Comparison of ENCODE assay signal across 14 cellular contexts in genomic region chr3:55885721-55886120, GRCh38.
DNase-seq lines count a peak whose midpoint lies in the region; ATAC-seq and TF ChIP-seq lines count a peak whose summit lies in the region.
"Had no signal": no experiment of that assay in that cellular context is flagged by ENCODE, and none has a peak within 500 bp of the region (broad histone marks: within the 10 kb centered on the region; RNA-seq: fewer than 3 reads in every experiment).

No MANE protein-coding gene starts in this region.

- H3K27me3 ChIP-seq in foreskin keratinocyte: no peaks in the 10 kb centered on the region
- H3K27me3 ChIP-seq: testis had no signal

- DNase-seq in A172 (ENCODE audit: low spot score) (peak; percentile 91), HS-5 (ENCODE audit: low read depth) (peak; percentile 45), foreskin keratinocyte (peak; percentile 69 to 86), HUDEP-2 (lab: John Stamatoyannopoulos, UW; ENCODE audit: unreplicated experiment in 76 of 76) (no peak)
- DNase-seq in activated CD4-positive, alpha-beta T cell treated with anti-CD3 and anti-CD28 coated beads for 1 hour: no peak
- DNase-seq in activated effector memory CD4-positive, alpha-beta T cell treated with Interleukin-2 at 50 U/mL for 16 hours: no peak
- DNase-seq in activated CD4-positive, alpha-beta T cell treated with anti-CD3 and anti-CD28 coated beads for 48 hours: no peak
- DNase-seq: activated CD8-positive, alpha-beta T cell treated with anti-CD3 and anti-CD28 coated beads for 36 hours; activated naive CD4-positive, alpha-beta T cell treated with anti-CD3 and anti-CD28 coated beads, Interleukin-2, amount 50 U/mL, for 16 hours; NCI-H526 treated with DMSO at 0.1 percent for 48 hours; T-helper 1 cell; testis had no signal

- ATAC-seq in SK-N-SH treated with all-trans-retinoic acid at 6 μM for 48 hours (no peak), foreskin keratinocyte (peak; percentile 85)
- ATAC-seq: activated CD8-positive, alpha-beta T cell treated with anti-CD3 and anti-CD28 coated beads for 36 hours had no signal

- peak overlapping the region; percentile 82 for H3K27ac ChIP-seq in foreskin keratinocyte
- H3K27ac ChIP-seq: C4-2B, testis had no signal

- H3K4me1 ChIP-seq in foreskin keratinocyte: peaks cover 23% of the 10 kb centered on the region
- H3K4me1 ChIP-seq: testis had no signal

- TF ChIP-seq CTCF in foreskin keratinocyte (conservative IDR thresholded peaks at IDR 0.05): peak; percentile 63

TF ChIP-seq in SK-N-SH treated with all-trans-retinoic acid at 6 μM for 48 hours, 23 proteins besides CTCF, POLR2A, EP300 and RAD21:
- peak; percentile 47; the same call in 1 of the 2 replicates for TF ChIP-seq ISL1 (CRISPR knock-in tag; IDR thresholded peaks at IDR 0.05)
- TF ChIP-seq, protein P1, sequence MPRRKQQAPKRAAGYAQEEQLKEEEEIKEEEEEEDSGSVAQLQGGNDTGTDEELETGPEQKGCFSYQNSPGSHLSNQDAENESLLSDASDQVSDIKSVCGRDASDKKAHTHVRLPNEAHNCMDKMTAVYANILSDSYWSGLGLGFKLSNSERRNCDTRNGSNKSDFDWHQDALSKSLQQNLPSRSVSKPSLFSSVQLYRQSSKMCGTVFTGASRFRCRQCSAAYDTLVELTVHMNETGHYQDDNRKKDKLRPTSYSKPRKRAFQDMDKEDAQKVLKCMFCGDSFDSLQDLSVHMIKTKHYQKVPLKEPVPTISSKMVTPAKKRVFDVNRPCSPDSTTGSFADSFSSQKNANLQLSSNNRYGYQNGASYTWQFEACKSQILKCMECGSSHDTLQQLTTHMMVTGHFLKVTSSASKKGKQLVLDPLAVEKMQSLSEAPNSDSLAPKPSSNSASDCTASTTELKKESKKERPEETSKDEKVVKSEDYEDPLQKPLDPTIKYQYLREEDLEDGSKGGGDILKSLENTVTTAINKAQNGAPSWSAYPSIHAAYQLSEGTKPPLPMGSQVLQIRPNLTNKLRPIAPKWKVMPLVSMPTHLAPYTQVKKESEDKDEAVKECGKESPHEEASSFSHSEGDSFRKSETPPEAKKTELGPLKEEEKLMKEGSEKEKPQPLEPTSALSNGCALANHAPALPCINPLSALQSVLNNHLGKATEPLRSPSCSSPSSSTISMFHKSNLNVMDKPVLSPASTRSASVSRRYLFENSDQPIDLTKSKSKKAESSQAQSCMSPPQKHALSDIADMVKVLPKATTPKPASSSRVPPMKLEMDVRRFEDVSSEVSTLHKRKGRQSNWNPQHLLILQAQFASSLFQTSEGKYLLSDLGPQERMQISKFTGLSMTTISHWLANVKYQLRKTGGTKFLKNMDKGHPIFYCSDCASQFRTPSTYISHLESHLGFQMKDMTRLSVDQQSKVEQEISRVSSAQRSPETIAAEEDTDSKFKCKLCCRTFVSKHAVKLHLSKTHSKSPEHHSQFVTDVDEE (CRISPR knock-in tag; IDR thresholded peaks at IDR 0.05): no peak
- no peak for TF ChIP-seq ZFP3 (CRISPR knock-in tag; IDR thresholded peaks at IDR 0.05)

Comparison
In these comparisons a context has a peak if more than half of its experiments do, and no peak if none do; other contexts are left out.
1. DNase-seq: peak in A172 (single experiment), HS-5 (single experiment) and foreskin keratinocyte (2 of 2); none in activated CD4-positive, alpha-beta T cell treated with anti-CD3 and anti-CD28 coated beads for 1 hour (single experiment), activated effector memory CD4-positive, alpha-beta T cell treated with Interleukin-2 at 50 U/mL for 16 hours (single experiment), activated CD4-positive, alpha-beta T cell treated with anti-CD3 and anti-CD28 coated beads for 48 hours (single experiment) and HUDEP-2 (0 of 76).